ENCODE assay signal across 8 cellular contexts in genomic region chrX:48597353-48598264, GRCh38. TPM values are rescaled to one million over a fixed set of nuclear protein-coding genes. Genes with fewer than 3 reads are reported as not detected.
DNase-seq lines count a peak whose midpoint lies in the region; ATAC-seq, FAIRE-seq and TF ChIP-seq lines count a peak whose summit lies in the region.

Gene WDR13 (plus strand): TSS chrX:48597492. CDS start chrX:48597997, 505 bp downstream.

- peaks cover 8% of the 10 kb centered on the region for H3K4me1 Mint-ChIP-seq in activated T-cell treated with anti-CD3 and anti-CD28 coated beads, Interleukin-2, amount 50 U/mL, for 24 hours (ENCODE audit: low read depth)

- TF ChIP-seq CTCF in D721Med (IDR thresholded peaks at IDR 0.05; ENCODE audit: insufficient read depth, missing control alignments) = no peak
- TF ChIP-seq CTCF in epithelial cell of proximal tubule (conservative IDR thresholded peaks at IDR 0.05; ENCODE audit: low read depth, low read length) = no peak

- DNase-seq in D721Med (ENCODE audit: insufficient read length, low spot score) = peak; percentile 93
- DNase-seq in KG1 (lab: John Stamatoyannopoulos, UW) = peak; percentile 42
- peak; percentile 90 for DNase-seq in activated T-cell treated with anti-CD3 and anti-CD28 coated beads, Interleukin-2, amount 50 U/mL, for 24 hours
- DNase-seq in epithelial cell of proximal tubule (ENCODE audit: low read depth) = no peak
- DNase-seq in mucosa of gallbladder (ENCODE audit: low spot score) = peak; percentile 93
- DNase-seq in stimulated activated CD8-positive, alpha-beta memory T cell treated with anti-CD3 and anti-CD28 coated beads, Interleukin-4, amount 100 ng/mL, for 24 hours (ENCODE audit: low read depth) = peak; percentile 80

- H3K4me3 ChIP-seq in epithelial cell of proximal tubule (ENCODE audit: low read depth, low read length) = peak within 1 kb of the TSS; percentile 62

- ATAC-seq in GM21528 (IDR thresholded peaks at IDR 0.05; ENCODE audit: low FRiP score, unreplicated experiment) = peak; percentile 71

- peak within 1 kb of the TSS; percentile 96 for H3K4me3 Mint-ChIP-seq in activated T-cell treated with anti-CD3 and anti-CD28 coated beads, Interleukin-2, amount 50 U/mL, for 24 hours

- H3K9me3 Mint-ChIP-seq in activated T-cell treated with anti-CD3 and anti-CD28 coated beads, Interleukin-2, amount 50 U/mL, for 24 hours = no peaks in the 10 kb centered on the region

- peak; percentile 32 for FAIRE-seq in D721Med (lab: Jason Lieb, UNC)

- H3K27ac Mint-ChIP-seq in activated T-cell treated with anti-CD3 and anti-CD28 coated beads, Interleukin-2, amount 50 U/mL, for 24 hours = peak within 1 kb of the TSS; percentile 100

- H3K36me3 Mint-ChIP-seq in activated T-cell treated with anti-CD3 and anti-CD28 coated beads, Interleukin-2, amount 50 U/mL, for 24 hours (ENCODE audit: low read depth) = peaks cover 35% of the 10 kb centered on the region

- H3K27me3 Mint-ChIP-seq in activated T-cell treated with anti-CD3 and anti-CD28 coated beads, Interleukin-2, amount 50 U/mL, for 24 hours = peaks cover 5% of the 10 kb centered on the region

TF ChIP-seq in PFSK-1, 5 proteins besides CTCF, POLR2A, EP300 and RAD21:
- TF ChIP-seq TAF1 (IDR thresholded peaks at IDR 0.05; ENCODE audit: borderline replicate concordance, insufficient read depth, low read length) = no peak
- TF ChIP-seq POLR2AphosphoS5 (IDR thresholded peaks at IDR 0.05; ENCODE audit: low read depth, low read length) = peak; percentile 89

RNA-seq across cellular contexts. Expression of gene WDR13, which starts in this region (rescaled TPM):
- polyA plus RNA-seq in PFSK-1 (2012; ENCODE audit: insufficient read length, low read depth) = 271 TPM
- 64.9 and 82.8 TPM in 2 replicates for total RNA-seq in epithelial cell of proximal tubule
- 156 TPM for total RNA-seq in mucosa of gallbladder
